In genomic region chr14:95462491-95462890, GRCh38 we compare ENCODE assay signal across 17 cellular contexts. TPM values are rescaled to one million over a fixed set of nuclear protein-coding genes. Genes with fewer than 3 reads are reported as not detected.
DNase-seq lines count a peak whose midpoint lies in the region; ATAC-seq and TF ChIP-seq lines count a peak whose summit lies in the region.
"Had no signal": no experiment of that assay in that cellular context is flagged by ENCODE, and none has a peak within 500 bp of the region (broad histone marks: within the 10 kb centered on the region; RNA-seq: fewer than 3 reads in every experiment).

No MANE protein-coding gene starts in this region.

- DNase-seq in T-helper 2 cell treated with Interferon-gamma antibody and Interleukin-4, amounts not matched to agents 5 μg/mL and 100 μg/mL, for 36 hours (ENCODE audit: low spot score) = no peak
- no peak for DNase-seq in T-helper 2 cell
- DNase-seq in osteoblast (ENCODE audit: insufficient read length, low spot score, missing footprints) = peak; percentile 23
- no peak for DNase-seq in NCI-H2081 (lab: John Stamatoyannopoulos, UW)
- no peak for DNase-seq in stimulated activated CD4-positive, alpha-beta T cell treated with anti-CD3 and anti-CD28 coated beads, Interleukin-1b, Interleukin-23, amount 100 ng/mL, for 48 hours
- DNase-seq: activated CD4-positive, alpha-beta T cell treated with anti-CD3 and anti-CD28 coated beads, Interleukin-2, amount 50 U/mL, for 1 hour; activated T-cell treated with anti-CD3 and anti-CD28 coated beads, Interleukin-2, amount 50 U/mL, for 48 hours; anterior cingulate cortex; IMR-90; left cardiac atrium; NCI-H187; NCI-H2227 treated with DMSO at 0.1 percent for 48 hours had no signal

- H3K36me3 Mint-ChIP-seq in T-helper 2 cell treated with Interferon-gamma antibody and Interleukin-4, amounts not matched to agents 5 μg/mL and 100 μg/mL, for 36 hours (ENCODE audit: low read depth) = peaks cover 62% of the 10 kb centered on the region
- peaks cover 64% of the 10 kb centered on the region for H3K36me3 Mint-ChIP-seq in activated T-helper 17 cell treated with anti-CD3 and anti-CD28 coated beads, Interleukin-2, amount 50 U/mL, for 72 hours (ENCODE audit: low read depth)

- H3K9ac ChIP-seq in KMS-11 = peak overlapping the region; percentile 25; the same call in 1 of the 2 replicates

- peak overlapping the region; percentile 70 for H3K27ac Mint-ChIP-seq in T-helper 2 cell treated with Interferon-gamma antibody and Interleukin-4, amounts not matched to agents 5 μg/mL and 100 μg/mL, for 36 hours
- peak overlapping the region; percentile 62 for H3K27ac Mint-ChIP-seq in activated T-helper 17 cell treated with anti-CD3 and anti-CD28 coated beads, Interleukin-2, amount 50 U/mL, for 72 hours

- H3K27ac ChIP-seq in KMS-11 (peak overlapping the region; percentile 93), osteoblast (ENCODE audit: low read depth, low read length) (no peak overlapping the region)

- H4K20me1 ChIP-seq in KMS-11 (ENCODE audit: insufficient read depth) = no peaks in the 10 kb centered on the region
- no peaks in the 10 kb centered on the region for H4K20me1 ChIP-seq in osteoblast (ENCODE audit: insufficient read depth, low read length)

- H3K9me3 Mint-ChIP-seq in T-helper 2 cell treated with Interferon-gamma antibody and Interleukin-4, amounts not matched to agents 5 μg/mL and 100 μg/mL, for 36 hours = no peaks in the 10 kb centered on the region
- H3K9me3 Mint-ChIP-seq in activated T-helper 17 cell treated with anti-CD3 and anti-CD28 coated beads, Interleukin-2, amount 50 U/mL, for 72 hours = no peaks in the 10 kb centered on the region

- TF ChIP-seq CTCF in KMS-11 (conservative IDR thresholded peaks at IDR 0.05; ENCODE audit: low read depth, low read length) (no peak), osteoblast (IDR thresholded peaks at IDR 0.05; ENCODE audit: extremely low read depth, low read depth, low read length) (no peak)

- H2AFZ ChIP-seq in KMS-11 (ENCODE audit: low read depth) = no peak overlapping the region
- no peak overlapping the region for H2AFZ ChIP-seq in osteoblast (ENCODE audit: low read length)

- ATAC-seq in activated T-helper 17 cell treated with anti-CD3 and anti-CD28 coated beads, Interleukin-2, amount 50 U/mL, for 72 hours (replicated peaks) = no peak
- ATAC-seq in HG03108 (IDR thresholded peaks at IDR 0.05; ENCODE audit: unreplicated experiment) = no peak
- ATAC-seq: esophagus mucosa had no signal

- H3K9me3 ChIP-seq in osteoblast (ENCODE audit: low read depth, low read length) = no peaks in the 10 kb centered on the region

- H3K4me1 ChIP-seq in KMS-11 (ENCODE audit: low read depth, poor library complexity, severe bottlenecking) (peaks cover 56% of the 10 kb centered on the region), osteoblast (ENCODE audit: insufficient read depth, low read length) (peaks cover 9% of the 10 kb centered on the region)

- H3K36me3 ChIP-seq in KMS-11 (ENCODE audit: insufficient read depth) = no peaks in the 10 kb centered on the region
- no peaks in the 10 kb centered on the region for H3K36me3 ChIP-seq in osteoblast (ENCODE audit: insufficient read depth, low read length)

- no peaks in the 10 kb centered on the region for H3K79me2 ChIP-seq in KMS-11 (ENCODE audit: insufficient read depth, low read depth)
- no peaks in the 10 kb centered on the region for H3K79me2 ChIP-seq in osteoblast (ENCODE audit: insufficient read depth, low read length)

- H3K4me2 ChIP-seq in KMS-11 (peak overlapping the region; percentile 88), osteoblast (ENCODE audit: insufficient read depth, low read length) (no peak overlapping the region)

- peak overlapping the region; percentile 30 for H3K4me3 Mint-ChIP-seq in T-helper 2 cell treated with Interferon-gamma antibody and Interleukin-4, amounts not matched to agents 5 μg/mL and 100 μg/mL, for 36 hours
- peak overlapping the region; percentile 55 for H3K4me3 Mint-ChIP-seq in activated T-helper 17 cell treated with anti-CD3 and anti-CD28 coated beads, Interleukin-2, amount 50 U/mL, for 72 hours
- H3K4me3 Mint-ChIP-seq: CD14-positive monocyte had no signal

- H3K27me3 Mint-ChIP-seq in T-helper 2 cell treated with Interferon-gamma antibody and Interleukin-4, amounts not matched to agents 5 μg/mL and 100 μg/mL, for 36 hours (ENCODE audit: low read depth) = no peaks in the 10 kb centered on the region
- H3K27me3 Mint-ChIP-seq in activated T-helper 17 cell treated with anti-CD3 and anti-CD28 coated beads, Interleukin-2, amount 50 U/mL, for 72 hours = no peaks in the 10 kb centered on the region

- H3K4me3 ChIP-seq in KMS-11 (IDR thresholded peaks at IDR 0.05; ENCODE audit: insufficient read depth, low read depth, low read length) (no peak overlapping the region), osteoblast (ENCODE audit: insufficient read depth, low read length) (no peak overlapping the region)

- no peaks in the 10 kb centered on the region for H3K27me3 ChIP-seq in KMS-11 (ENCODE audit: insufficient read depth, low read depth)
- no peaks in the 10 kb centered on the region for H3K27me3 ChIP-seq in osteoblast (ENCODE audit: insufficient read depth, low read length)

- H3K4me1 Mint-ChIP-seq in T-helper 2 cell treated with Interferon-gamma antibody and Interleukin-4, amounts not matched to agents 5 μg/mL and 100 μg/mL, for 36 hours (ENCODE audit: low read depth) = peaks cover 35% of the 10 kb centered on the region
- H3K4me1 Mint-ChIP-seq in activated T-helper 17 cell treated with anti-CD3 and anti-CD28 coated beads, Interleukin-2, amount 50 U/mL, for 72 hours = peaks cover 28% of the 10 kb centered on the region

RNA-seq across cellular contexts. Expression of gene SYNE3, which starts 54.0 kb away (rescaled TPM):
- 10 to 100 TPM; 78.9 to 79.1 TPM for total RNA-seq in activated T-helper 17 cell treated with anti-CD3 and anti-CD28 coated beads, Interleukin-2, amount 50 U/mL, for 72 hours
- 23.9 and 26.8 TPM in 2 replicates for total RNA-seq in osteoblast
